Comparison of ENCODE assay signal across 24 cellular contexts in genomic region chr12:56001446-56002100, GRCh38. TPM values are rescaled to one million over a fixed set of nuclear protein-coding genes. Genes with fewer than 3 reads are reported as not detected.
DNase-seq lines count a peak whose midpoint lies in the region; ATAC-seq and TF ChIP-seq lines count a peak whose summit lies in the region.
"Had no signal": no experiment of that assay in that cellular context is flagged by ENCODE, and none has a peak within 500 bp of the region (broad histone marks: within the 10 kb centered on the region; RNA-seq: fewer than 3 reads in every experiment).

No MANE protein-coding gene starts in this region.

- H3K27ac Mint-ChIP-seq in Caco-2 (ENCODE audit: unreplicated experiment): peak overlapping the region; percentile 58
- H3K27ac Mint-ChIP-seq: activated naive CD4-positive, alpha-beta T cell treated with anti-CD3 and anti-CD28 coated beads, Interleukin-2, amount 50 U/mL, for 24 hours; HFFc6 had no signal

- H3K9ac ChIP-seq in duodenal mucosa (ENCODE audit: low read depth in 1 of 2, low read length in 2 of 2): peak overlapping the region in 1 of 2 donors; percentile 33
- H3K9ac ChIP-seq: BLaER1 treated with 17β-estradiol and CSF1 and Interleukin-3, amounts not matched to agents 10 nM and 100 nM had no signal

- ATAC-seq in right lobe of liver (peak in 3 of 4 donors; percentile 14 to 33 (median 19)), HG02840 (IDR thresholded peaks at IDR 0.05; ENCODE audit: low FRiP score, unreplicated experiment) (no peak), HG03342 (IDR thresholded peaks at IDR 0.05; ENCODE audit: unreplicated experiment) (no peak), heart left ventricle (no peak)
- ATAC-seq: left ventricle myocardium superior had no signal

- H3K36me3 ChIP-seq in Caco-2 (ENCODE audit: control insufficient read depth, insufficient read depth, low read length) (peaks cover 6% of the 10 kb centered on the region), duodenal mucosa (ENCODE audit: control insufficient read depth in 1 of 2, insufficient read depth in 2 of 2, low read length in 2 of 2) (peaks cover 20 to 23% of the 10 kb centered on the region in 2 donors), right lobe of liver (peaks cover 0 to 21% (median 7%) of the 10 kb centered on the region in 4 donors), heart left ventricle (peaks cover 0 to 37% (median 27%) of the 10 kb centered on the region in 9 donors)

- TF ChIP-seq POLR2A in right lobe of liver (IDR thresholded peaks at IDR 0.05): no peak
- no peak for TF ChIP-seq POLR2A in heart left ventricle (IDR thresholded peaks at IDR 0.05)

- POLR2A ChIA-PET in Caco-2 (lab: Charles Lee): interaction anchor here (0.6 kb wide), 1 partner anchor 15 kb away, joined by 5 read pairs; no protein-coding TSS in a partner anchor

- no TSS peak for BruUV-seq in Caco-2 (replicated peaks; lab: Mats Ljungman, UMichigan)

- peaks cover 54% of the 10 kb centered on the region for H3K36me3 Mint-ChIP-seq in Caco-2 (ENCODE audit: insufficient read depth, unreplicated experiment)
- H3K36me3 Mint-ChIP-seq: activated naive CD4-positive, alpha-beta T cell treated with anti-CD3 and anti-CD28 coated beads, Interleukin-2, amount 50 U/mL, for 24 hours had no signal

- no peaks in the 10 kb centered on the region for H3K9me3 Mint-ChIP-seq in Caco-2 (ENCODE audit: unreplicated experiment)
- H3K9me3 Mint-ChIP-seq: activated naive CD4-positive, alpha-beta T cell treated with anti-CD3 and anti-CD28 coated beads, Interleukin-2, amount 50 U/mL, for 24 hours; HFFc6 had no signal

- H3K4me1 ChIP-seq in Caco-2 (peaks cover 26% of the 10 kb centered on the region), duodenal mucosa (ENCODE audit: control insufficient read depth in 1 of 2, insufficient read depth in 2 of 2, low read length in 2 of 2) (peaks cover 13 to 19% of the 10 kb centered on the region in 2 donors), right lobe of liver (peaks cover 0 to 36% (median 7%) of the 10 kb centered on the region in 4 donors), heart left ventricle (peaks cover 0 to 15% (median 8%) of the 10 kb centered on the region in 12 donors)

- H3K27ac ChIP-seq in duodenal mucosa (ENCODE audit: low read depth, low read length): peak overlapping the region; percentile 5
- peak overlapping the region; percentile 62 to 81 (median 70) for H3K27ac ChIP-seq in right lobe of liver
- H3K27ac ChIP-seq in heart left ventricle: no peak overlapping the region
- H3K27ac ChIP-seq: BLaER1 treated with 17β-estradiol and CSF1 and Interleukin-3, amounts not matched to agents 10 nM and 100 nM; cardiac muscle cell; PC-9; vagina had no signal

- H3K4me3 ChIP-seq in Caco-2 (ENCODE audit: low read depth, low read length) (no peak overlapping the region), duodenal mucosa (ENCODE audit: low read depth in 1 of 2, low read length in 2 of 2) (peak overlapping the region; percentile 2 to 13), right lobe of liver (peak overlapping the region in 1 of 3 donors; percentile 13), heart left ventricle (no peak overlapping the region)
- H3K4me3 ChIP-seq: BLaER1 treated with 17β-estradiol and CSF1 and Interleukin-3, amounts not matched to agents 10 nM and 100 nM; cardiac muscle cell; PC-9; smooth muscle cell; vagina had no signal

- in situ Hi-C loops in G401 (cut with HindIII; ENCODE audit: low sequenced_read_pairs): no loop called here

- DNase-seq in Caco-2: peak in 1 of 2 experiments; percentile 59
- no peak for DNase-seq in right lobe of liver
- DNase-seq in renal cortical epithelial cell (ENCODE audit: low read depth): peak; percentile 75
- no peak for DNase-seq in G401 (ENCODE audit: low spot score)
- DNase-seq in heart left ventricle: no peak
- DNase-seq: activated CD4-positive, alpha-beta T cell treated with anti-CD3 and anti-CD28 coated beads, Interleukin-2, amount 50 U/mL, for 4 hours; activated CD4-positive, CD25-positive, alpha-beta regulatory T cell; dermis blood vessel endothelial cell; HFFc6; left ventricle myocardium superior; NCI-H1694; NCI-H510A treated with DMSO at 0.1 percent for 48 hours; PC-9; SHP77; stimulated activated CD4-positive, alpha-beta T cell treated with anti-CD3 and anti-CD28 coated beads, Interleukin-2, amount 100 ng/mL, for 24 hours; SW 1271 had no signal

- peak overlapping the region; percentile 7 for H3K4me3 Mint-ChIP-seq in Caco-2 (ENCODE audit: unreplicated experiment)
- H3K4me3 Mint-ChIP-seq: activated naive CD4-positive, alpha-beta T cell treated with anti-CD3 and anti-CD28 coated beads, Interleukin-2, amount 50 U/mL, for 24 hours; HFFc6 had no signal

- H3K9me3 ChIP-seq in Caco-2 (no peaks in the 10 kb centered on the region), duodenal mucosa (ENCODE audit: control insufficient read depth in 1 of 2, low read length in 2 of 2) (no peaks in the 10 kb centered on the region), right lobe of liver (no peaks in the 10 kb centered on the region), heart left ventricle (no peaks in the 10 kb centered on the region)
- H3K9me3 ChIP-seq: vagina had no signal

- intact Hi-C loops in Caco-2 (cut with micrococcal nuclease; ENCODE audit: unreplicated experiment) (loop anchor here (1.0 kb wide), 2 partner anchors 9 to 28 kb away; no protein-coding TSS in a partner anchor), right lobe of liver (cut with DNase I) (no loop called here), heart left ventricle (cut with DNase I) (loop anchor here in 1 of 10 donors (10.0 kb wide), 1 partner anchor 103 kb away; the partner anchor contains the start of gene PA2G4)

- 26% methylated on average over 7 of the region's 7 CpGs for WGBS in right lobe of liver (ENCODE audit: insufficient coverage, low coverage, low lambda C conversion rate, missing lambda C conversion rate)
- WGBS in heart left ventricle, 4 donors: 84 to 88% (median 87%) methylated on average over 7 of the region's 7 CpGs

- peaks cover 27% of the 10 kb centered on the region for H3K4me1 Mint-ChIP-seq in Caco-2 (ENCODE audit: low read depth, unreplicated experiment)

- TF ChIP-seq CTCF in Caco-2 (IDR thresholded peaks at IDR 0.05; ENCODE audit: insufficient read depth in 1 of 2, low read depth in 1 of 2, low read length in 1 of 2, severe bottlenecking in 1 of 2, unreplicated experiment in 1 of 2) (no peak), right lobe of liver (IDR thresholded peaks at IDR 0.05) (no peak), heart left ventricle (IDR thresholded peaks at IDR 0.05) (no peak)

- CTCF ChIA-PET in Caco-2 (lab: Charles Lee): interaction anchor here (0.5 to 1.0 kb wide), 2 partner anchors 28 to 76 kb away, joined by 3 to 4 read pairs; no protein-coding TSS in a partner anchor

- no peaks in the 10 kb centered on the region for H3K27me3 Mint-ChIP-seq in Caco-2 (ENCODE audit: insufficient read depth, unreplicated experiment)

- H3K27me3 ChIP-seq in Caco-2 (replicated peaks; ENCODE audit: control insufficient read depth, insufficient read depth, low read length) (no peaks in the 10 kb centered on the region), duodenal mucosa (ENCODE audit: control insufficient read depth in 1 of 2, insufficient read depth in 2 of 2, low read length in 2 of 2) (no peaks in the 10 kb centered on the region), right lobe of liver (no peaks in the 10 kb centered on the region), heart left ventricle (no peaks in the 10 kb centered on the region)
- H3K27me3 ChIP-seq: BLaER1 treated with 17β-estradiol and CSF1 and Interleukin-3, amounts not matched to agents 10 nM and 100 nM; cardiac muscle cell; vagina had no signal

RNA-seq across cellular contexts. Expression of gene SUOX, which starts 4.5 kb away (rescaled TPM):
- 37.9 and 40.8 TPM in 2 replicates for total RNA-seq in Caco-2 (2022)
- total RNA-seq in right lobe of liver: 10 to 100 TPM; 31.5 to 63.7 (median 47.9) TPM
- 9.6 and 17.2 TPM in 2 replicates for total RNA-seq in renal cortical epithelial cell
- total RNA-seq in G401 (2014; rRNA removed; shearing (Covaris generic)): 39.8 and 50.2 TPM in 2 replicates
- 10 to 100 TPM; 25.0 to 59.5 (median 32.0) TPM for total RNA-seq in heart left ventricle
- polyA plus RNA-seq in heart left ventricle: 10 to 100 TPM; 26.2 to 28.6 TPM

RNA-seq across cellular contexts. Expression of gene IKZF4, which starts 19.3 kb away (rescaled TPM):
- total RNA-seq in Caco-2 (2022): 15.6 and 15.7 TPM in 2 replicates
- 1 to 10 TPM in 5 of 6 experiments, under 1 TPM in 1; 0.99 to 2.6 (median 2.3) TPM for total RNA-seq in right lobe of liver
- 1.9 and 3.7 TPM in 2 replicates for total RNA-seq in renal cortical epithelial cell
- total RNA-seq in G401 (2014; rRNA removed; shearing (Covaris generic)): 0.54 and 4.4 TPM in 2 replicates
- total RNA-seq in heart left ventricle: 10 to 100 TPM in 1 of 9 donors, 1 to 10 TPM in 8; 4.3 to 10.3 (median 6.9) TPM
- 1 to 10 TPM; 2.6 to 3.2 TPM for polyA plus RNA-seq in heart left ventricle

RNA-seq across cellular contexts. Expression of gene RAB5B, which starts 27.7 kb away (rescaled TPM):
- 98.4 and 107 TPM in 2 replicates for total RNA-seq in Caco-2 (2022)
- total RNA-seq in right lobe of liver: 10 to 100 TPM; 36.5 to 60.7 (median 51.6) TPM
- 92.9 and 119 TPM in 2 replicates for total RNA-seq in renal cortical epithelial cell
- 16.9 and 22.1 TPM in 2 replicates for total RNA-seq in G401 (2014; rRNA removed; shearing (Covaris generic))
- total RNA-seq in heart left ventricle: 100 to 1,000 TPM in 8 of 9 donors, 10 to 100 TPM in 1; 97.5 to 135 (median 119) TPM
- 10 to 100 TPM; 57.5 to 86.5 TPM for polyA plus RNA-seq in heart left ventricle

RNA-seq across cellular contexts. Expression of gene CDK2, which starts 34.9 kb away (rescaled TPM):
- total RNA-seq in Caco-2 (2022): 103 and 110 TPM in 2 replicates
- total RNA-seq in right lobe of liver: 10 to 100 TPM in 3 of 6 experiments, 1 to 10 TPM in 3; 8.0 to 14.9 (median 10.6) TPM
- total RNA-seq in renal cortical epithelial cell: 12.9 and 29.0 TPM in 2 replicates
- 44.7 and 52.3 TPM in 2 replicates for total RNA-seq in G401 (2014; rRNA removed; shearing (Covaris generic))
- total RNA-seq in heart left ventricle: 10 to 100 TPM in 6 of 9 donors, 1 to 10 TPM in 3; 3.7 to 16.7 (median 11.3) TPM
- 10 to 100 TPM in 1 of 2 donors, 1 to 10 TPM in 1; 4.1 to 23.5 TPM for polyA plus RNA-seq in heart left ventricle

RNA-seq across cellular contexts. Expression of gene PMEL, which starts 35.7 kb away (rescaled TPM):
- total RNA-seq in Caco-2 (2022) (7.8 and 9.7 TPM in 2 replicates), right lobe of liver (1 to 10 TPM; 1.5 to 4.5 (median 2.7) TPM), renal cortical epithelial cell (1.6 and 1.9 TPM in 2 replicates), heart left ventricle (1 to 10 TPM in 3 of 9 donors, under 1 TPM in 5, not detected in 1; 0.56 to 1.3 (median 0.73) TPM)
- total RNA-seq in G401 (2014; rRNA removed; shearing (Covaris generic)): 22.2 and 27.9 TPM in 2 replicates
- under 1 TPM; 0.23 to 0.49 TPM for polyA plus RNA-seq in heart left ventricle

Comparison
In these comparisons a context has a peak if more than half of its experiments do, and no peak if none do; other contexts are left out.
1. H3K4me3 ChIP-seq: peak in duodenal mucosa (2 of 2); none in Caco-2 (single experiment) and heart left ventricle (0 of 12).
2. H3K27ac ChIP-seq: peak in duodenal mucosa (single experiment) and right lobe of liver (3 of 3); none in heart left ventricle (0 of 12).
3. ATAC-seq: peak in right lobe of liver (3 of 4); none in HG02840 (single experiment), HG03342 (single experiment) and heart left ventricle (0 of 4).